Comparison of ENCODE assay signal across 17 cellular contexts in the genomic region with DNA sequence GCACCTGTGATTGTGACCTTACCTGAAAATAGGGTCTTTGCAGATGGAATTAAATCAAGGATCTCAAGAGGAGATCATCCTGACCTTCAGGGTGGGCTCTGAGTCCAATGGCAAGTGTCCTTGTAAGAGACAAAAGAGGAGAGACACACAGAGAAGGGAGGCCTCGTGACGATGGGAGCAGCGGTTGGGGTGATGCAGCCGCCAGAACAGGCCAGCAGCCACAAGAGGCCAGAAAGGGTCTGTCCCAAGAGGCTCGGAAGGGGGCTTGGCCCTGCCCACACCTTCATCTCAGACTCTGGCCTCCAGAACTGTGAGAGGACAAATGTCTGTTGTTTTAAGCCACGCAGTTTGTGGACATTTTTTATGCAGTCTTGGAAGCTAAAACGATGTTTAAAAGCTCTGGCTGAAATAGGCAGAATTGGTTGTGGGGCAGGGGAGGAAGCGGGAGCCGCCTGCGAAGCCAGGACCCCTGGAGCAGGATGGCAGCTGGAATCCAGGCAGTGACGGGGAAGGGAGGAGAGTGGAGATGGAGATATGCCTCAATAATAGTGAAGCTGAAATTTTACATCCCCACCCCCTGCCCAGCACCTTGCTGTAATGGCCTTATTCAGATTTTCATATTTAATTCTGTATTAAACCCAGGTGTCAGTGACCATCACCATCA.
DNase-seq lines count a peak whose midpoint lies in the region; ATAC-seq and TF ChIP-seq lines count a peak whose summit lies in the region.
"Had no signal": no experiment of that assay in that cellular context is flagged by ENCODE, and none has a peak within 500 bp of the region (broad histone marks: within the 10 kb centered on the region; RNA-seq: fewer than 3 reads in every experiment).

No MANE protein-coding gene starts in this region.

- no peak overlapping the region for H2BK15ac ChIP-seq in H9 (ENCODE audit: low read depth, low read length)

- no peaks in the 10 kb centered on the region for H3K9me3 ChIP-seq in H9 (ENCODE audit: control insufficient read depth, low read depth, low read length)

- H2AFZ ChIP-seq in H9 (ENCODE audit: low read length): no peak overlapping the region
- H2AFZ ChIP-seq: GM23248 had no signal

- H3K36me3 Mint-ChIP-seq in H9 (ENCODE audit: insufficient read depth in 1 of 3, low read depth in 3 of 3): peaks cover 0 to 2% (median 0%) of the 10 kb centered on the region in 3 experiments; a peak in 2 of 7 replicates
- no peaks in the 10 kb centered on the region for H3K36me3 Mint-ChIP-seq in central memory CD8-positive, alpha-beta T cell (ENCODE audit: insufficient read depth)
- H3K36me3 Mint-ChIP-seq in type B pancreatic cell: no peaks in the 10 kb centered on the region
- H3K36me3 Mint-ChIP-seq: CD4-positive, alpha-beta memory T cell had no signal

- no peak overlapping the region for H4K91ac ChIP-seq in H9 (ENCODE audit: insufficient read length, low read depth, low read length)

- H4K8ac ChIP-seq in H9 (replicated peaks; ENCODE audit: insufficient read length, low read depth, low read length): no peak overlapping the region

- DNase-seq in H9 (peak; percentile 23), mesenteric fat pad (ENCODE audit: low spot score) (peak; percentile 71), type B pancreatic cell (ENCODE audit: extremely low spot score, unreplicated experiment) (peak; percentile 43), NCI-H1105 (lab: John Stamatoyannopoulos, UW) (no peak), CD1c-positive myeloid dendritic cell (ENCODE audit: extremely low spot score) (no peak), retina (no peak)
- DNase-seq in central memory CD8-positive, alpha-beta T cell (ENCODE audit: low spot score in 2 of 2): no peak
- DNase-seq: AML-193; CD4-positive, alpha-beta memory T cell; DMS79 treated with DMSO at 0.1 percent for 48 hours; GF-D8; GM23248; HCEC 1CT; IMR-90 had no signal

- H3K23ac ChIP-seq in H9 (ENCODE audit: insufficient read length, low read depth, low read length): no peak overlapping the region

- H3K56ac ChIP-seq in H9 (ENCODE audit: insufficient read length, low read depth, low read length): no peak overlapping the region

- H3K79me1 ChIP-seq in H9 (ENCODE audit: insufficient read depth, low read depth, low read length, poor library complexity, severe bottlenecking): no peaks in the 10 kb centered on the region

- H3K4me1 ChIP-seq in H9 (ENCODE audit: insufficient read depth, low read length): no peaks in the 10 kb centered on the region

- no peak overlapping the region for H3K9ac ChIP-seq in H9 (ENCODE audit: extremely low read depth, insufficient read length, low read length)
- H3K9ac ChIP-seq: GM23248 had no signal

- TF ChIP-seq CTCF in H9 (conservative IDR thresholded peaks at IDR 0.05) (no peak), type B pancreatic cell (conservative IDR thresholded peaks at IDR 0.05) (no peak)

- H3K27ac Mint-ChIP-seq in H9 (no peak overlapping the region), type B pancreatic cell (no peak overlapping the region)
- H3K27ac Mint-ChIP-seq in central memory CD8-positive, alpha-beta T cell (ENCODE audit: low read depth): peak overlapping the region; percentile 29
- H3K27ac Mint-ChIP-seq: CD4-positive, alpha-beta memory T cell had no signal

- no peak overlapping the region for H2BK5ac ChIP-seq in H9 (ENCODE audit: insufficient read length, low read length)

- H3T11ph ChIP-seq in H9 (ENCODE audit: low read length): no peak overlapping the region

- H3K27me3 Mint-ChIP-seq in H9 (ENCODE audit: low read depth) (peaks cover 7% of the 10 kb centered on the region), type B pancreatic cell (peaks cover 25% of the 10 kb centered on the region)
- H3K27me3 Mint-ChIP-seq in central memory CD8-positive, alpha-beta T cell: peaks cover 75% of the 10 kb centered on the region

- H3K18ac ChIP-seq in H9 (ENCODE audit: insufficient read length, low read depth, low read length): no peak overlapping the region

- H2BK20ac ChIP-seq in H9 (ENCODE audit: low read depth, low read length, poor library complexity, severe bottlenecking): no peak overlapping the region

- H3K27me3 ChIP-seq in H9 (ENCODE audit: insufficient read depth, low read length): no peaks in the 10 kb centered on the region

- H3K4ac ChIP-seq in H9 (ENCODE audit: low read depth, low read length): no peak overlapping the region

- H3K4me3 Mint-ChIP-seq in H9: no peak overlapping the region
- no peak overlapping the region for H3K4me3 Mint-ChIP-seq in central memory CD8-positive, alpha-beta T cell
- no peak overlapping the region for H3K4me3 Mint-ChIP-seq in type B pancreatic cell
- H3K4me3 Mint-ChIP-seq: CD4-positive, alpha-beta memory T cell had no signal

- H3K79me2 ChIP-seq in H9 (ENCODE audit: insufficient read depth, low read length): no peaks in the 10 kb centered on the region

- H3K23me2 ChIP-seq in H9 (ENCODE audit: insufficient read length, low read depth, low read length, poor library complexity, severe bottlenecking): no peaks in the 10 kb centered on the region

- no peak overlapping the region for H2AK5ac ChIP-seq in H9 (ENCODE audit: insufficient read length, low read length)

- no peak overlapping the region for H3K27ac ChIP-seq in H9 (ENCODE audit: insufficient read length, low read depth, low read length)
- H3K27ac ChIP-seq: C4-2B, GM23248 had no signal

- no peak overlapping the region for H3K14ac ChIP-seq in H9 (ENCODE audit: insufficient read depth, low read length)

- no peak overlapping the region for H2BK120ac ChIP-seq in H9 (ENCODE audit: low read depth, low read length, poor library complexity, severe bottlenecking)

- H2BK12ac ChIP-seq in H9 (ENCODE audit: insufficient read length, low read depth, low read length): no peak overlapping the region

- H4K5ac ChIP-seq in H9 (ENCODE audit: insufficient read length, low read depth, low read length): no peak overlapping the region

- ATAC-seq in central memory CD8-positive, alpha-beta T cell (replicated peaks; ENCODE audit: extremely low read depth, poor library complexity, severe bottlenecking): no peak
- no peak for ATAC-seq in HG02885 (IDR thresholded peaks at IDR 0.05; ENCODE audit: poor library complexity, unreplicated experiment)
- ATAC-seq: K562 had no signal

- H4K20me1 ChIP-seq in H9 (ENCODE audit: control insufficient read depth, insufficient read depth, insufficient read length): no peaks in the 10 kb centered on the region

- H3K4me2 ChIP-seq in H9 (ENCODE audit: insufficient read depth, insufficient read length, low read length): no peak overlapping the region

- H3K4me1 Mint-ChIP-seq in H9 (peaks cover 10 to 15% of the 10 kb centered on the region in 2 experiments), type B pancreatic cell (ENCODE audit: unreplicated experiment) (peaks cover 17% of the 10 kb centered on the region)
- peaks cover 5% of the 10 kb centered on the region for H3K4me1 Mint-ChIP-seq in central memory CD8-positive, alpha-beta T cell

- H3K9me3 Mint-ChIP-seq in H9 (peaks cover 3 to 8% of the 10 kb centered on the region in 2 experiments; a peak in 4 of 5 replicates), type B pancreatic cell (no peaks in the 10 kb centered on the region)
- H3K9me3 Mint-ChIP-seq in central memory CD8-positive, alpha-beta T cell: no peaks in the 10 kb centered on the region

- no CpG with 5 or more reads among the region's 11 CpGs for whole genome bisulfite sequencing in H9 (ENCODE audit: extremely low coverage, insufficient read length, low lambda C conversion rate)

Comparison
In these comparisons a context has a peak if more than half of its experiments do, and no peak if none do; other contexts are left out.
1. DNase-seq: peak in H9 (single experiment), mesenteric fat pad (single experiment) and type B pancreatic cell (single experiment); none in central memory CD8-positive, alpha-beta T cell (0 of 2), NCI-H1105 (single experiment), CD1c-positive myeloid dendritic cell (single experiment) and retina (single experiment).